9 cellular contexts compared by ENCODE assay signal in genomic region chr22:29842740-29843139, GRCh38. TPM values are rescaled to one million over a fixed set of nuclear protein-coding genes. Genes with fewer than 3 reads are reported as not detected.
A peak's percentile ranks its signal among the peaks of the same experiment; 100 is the strongest.
DNase-seq lines count a peak whose midpoint lies in the region; ATAC-seq, FAIRE-seq and TF ChIP-seq lines count a peak whose summit lies in the region.
"Had no signal": no experiment of that assay in that cellular context is flagged by ENCODE, and none has a peak within 500 bp of the region (broad histone marks: within the 10 kb centered on the region; RNA-seq: fewer than 3 reads in every experiment).

No MANE protein-coding gene starts in this region.

- FAIRE-seq in K562 (lab: Jason Lieb, UNC) = peak; percentile 64

- peaks cover 3% of the 10 kb centered on the region for H3K79me2 ChIP-seq in K562 (ENCODE audit: control insufficient read depth, insufficient read depth, low read length)

- in situ Hi-C loops in K562 (cut with MboI) = no loop called here

- H3K27ac ChIP-seq in K562 (ENCODE audit: extremely low read depth, low read depth, low read length) = no peak overlapping the region
- peak overlapping the region; percentile 5 to 58 for H3K27ac ChIP-seq in lung (ENCODE audit: low read depth in 1 of 2, low read length in 1 of 2)

- intact Hi-C loops in K562 (cut with micrococcal nuclease) = no loop called here

- H3K4me1 ChIP-seq in K562 (replicated peaks in 1 of 2; ENCODE audit: control insufficient read depth in 2 of 2, insufficient read depth in 2 of 2, low read length in 2 of 2) (peaks cover 3 to 16% of the 10 kb centered on the region in 2 experiments; a peak in 4 of 5 replicates), lung (ENCODE audit: control insufficient read depth in 2 of 2, insufficient read depth in 2 of 2, low read length in 2 of 2) (peaks cover 0 to 1% of the 10 kb centered on the region in 2 donors)

- H3K36me3 ChIP-seq in K562 (ENCODE audit: control insufficient read depth, insufficient read depth, low read length) (no peaks in the 10 kb centered on the region), lung (ENCODE audit: control insufficient read depth in 2 of 2, insufficient read depth in 2 of 2, low read length in 2 of 2) (no peaks in the 10 kb centered on the region)

- TF ChIP-seq RAD21 in K562 (CRISPR knock-in tag; conservative IDR thresholded peaks at IDR 0.05 in 1 of 2, IDR thresholded peaks at IDR 0.05 in 1 of 2) = no peak

- no peaks in the 10 kb centered on the region for H3K9me1 ChIP-seq in K562 (ENCODE audit: control insufficient read depth, insufficient read depth, low read length)

- H2AFZ ChIP-seq in K562 (ENCODE audit: low read depth, low read length) = no peak overlapping the region

- H3K4me3 ChIP-seq in AG09309 (ENCODE audit: control insufficient read depth, low read depth, low read length) (no peak overlapping the region), HFF-Myc (replicated peaks; ENCODE audit: low read depth, low read length) (no peak overlapping the region), K562 (no peak overlapping the region), lung (no peak overlapping the region)

- WGBS in K562 (ENCODE audit: insufficient coverage, low coverage, missing lambda C conversion rate) = 8% methylated on average over 2 of the region's 2 CpGs
- 59 to 89% methylated on average over 2 of the region's 2 CpGs for WGBS in lung, 2 donors

- BruUV-seq in K562 (replicated peaks; lab: Mats Ljungman, UMichigan) = no TSS peak

- CTCF ChIA-PET in K562 (lab: Yijun Ruan, JAX; ENCODE audit: low intra/inter-chr PET ratio) = no interaction called here

- POLR2A ChIA-PET in K562 (lab: Yijun Ruan, JAX) = no interaction called here

- H4K20me1 ChIP-seq in K562 (replicated peaks; ENCODE audit: control insufficient read depth, insufficient read depth, low read length) = no peaks in the 10 kb centered on the region

- H3K27me3 ChIP-seq in K562 (ENCODE audit: control insufficient read depth in 2 of 2, insufficient read depth in 2 of 2, low read length in 2 of 2) (no peaks in the 10 kb centered on the region), lung (ENCODE audit: control insufficient read depth, insufficient read depth) (no peaks in the 10 kb centered on the region)

- no peak overlapping the region for H3K9ac ChIP-seq in K562 (ENCODE audit: insufficient read depth in 1 of 2, low read depth in 2 of 2, low read length in 2 of 2)

- TF ChIP-seq POLR2A in K562 (conservative IDR thresholded peaks at IDR 0.05) = no peak
- TF ChIP-seq POLR2A in GM18505 (IDR thresholded peaks at IDR 0.05; ENCODE audit: borderline replicate concordance, extremely low read depth, insufficient read depth, insufficient read length) = no peak

- TF ChIP-seq EP300 in K562 (IDR thresholded peaks at IDR 0.05; ENCODE audit: low read length) = no peak

- H3K9me3 ChIP-seq in K562 (replicated peaks; ENCODE audit: control insufficient read depth, insufficient read depth, low read depth, low read length) (no peaks in the 10 kb centered on the region; the same call in 1 of the 2 replicates), lung (ENCODE audit: control insufficient read depth in 2 of 2, insufficient read depth in 1 of 2, low read length in 1 of 2) (peaks cover 0 to 2% of the 10 kb centered on the region in 2 donors)

- peak; percentile 58 for DNase-seq in AG09309 (ENCODE audit: low read depth)
- DNase-seq in HFF-Myc (ENCODE audit: extremely low read depth, low read depth) = peak; percentile 79
- no peak for DNase-seq in K562 (ENCODE audit: extremely low read depth in 1 of 4, low spot score in 3 of 4)
- no peak for DNase-seq in lung (ENCODE audit: low spot score)
- DNase-seq in NCI-H2227 treated with DMSO at 0.1 percent for 48 hours (lab: John Stamatoyannopoulos, UW) = no peak
- DNase-seq: DND-41 had no signal

- no peak for TF ChIP-seq CTCF in AG09309 (IDR thresholded peaks at IDR 0.05; ENCODE audit: control insufficient read depth, insufficient read depth, low read depth, low read length, missing control alignments)
- TF ChIP-seq CTCF in HFF-Myc (IDR thresholded peaks at IDR 0.05; ENCODE audit: low read depth, low read length, missing control alignments) = no peak
- no peak for TF ChIP-seq CTCF in K562 (IDR thresholded peaks at IDR 0.05 in 2 of 3, conservative IDR thresholded peaks at IDR 0.05 in 1 of 3; ENCODE audit: insufficient read depth in 2 of 3, low read depth in 1 of 3, low read length in 3 of 3)
- no peak for TF ChIP-seq CTCF in lung (IDR thresholded peaks at IDR 0.05; ENCODE audit: control extremely low read depth, extremely low read depth)

- H3K4me2 ChIP-seq in K562 (ENCODE audit: insufficient read depth, low read length) = no peak overlapping the region

- ATAC-seq in K562 (no peak), lung (ENCODE audit: insufficient read depth, low FRiP score) (no peak), HG02885 (IDR thresholded peaks at IDR 0.05; ENCODE audit: poor library complexity, unreplicated experiment) (no peak), GM18505 (IDR thresholded peaks at IDR 0.05; ENCODE audit: unreplicated experiment) (no peak), GM21367 (IDR thresholded peaks at IDR 0.05; ENCODE audit: unreplicated experiment) (no peak)

TF ChIP-seq in K562, 482 proteins besides CTCF, POLR2A, EP300 and RAD21 (continues in another document):
- TF ChIP-seq HOMEZ (CRISPR knock-in tag; IDR thresholded peaks at IDR 0.05) = no peak
- TF ChIP-seq ZNF12 (CRISPR knock-in tag; IDR thresholded peaks at IDR 0.05) = no peak
- TF ChIP-seq ZNF41 (CRISPR knock-in tag; conservative IDR thresholded peaks at IDR 0.05) = no peak
- no peak for TF ChIP-seq HDGF (IDR thresholded peaks at IDR 0.05)
- no peak for TF ChIP-seq ZBTB8A (IDR thresholded peaks at IDR 0.05; ENCODE audit: partially characterized antibody)
- no peak for TF ChIP-seq ZNF785 (CRISPR knock-in tag; IDR thresholded peaks at IDR 0.05)
- TF ChIP-seq C11orf30 (IDR thresholded peaks at IDR 0.05; ENCODE audit: low read depth) = no peak
- TF ChIP-seq KAT8 (IDR thresholded peaks at IDR 0.05; ENCODE audit: low read depth) = no peak
- no peak for TF ChIP-seq RBM15 (IDR thresholded peaks at IDR 0.05; ENCODE audit: insufficient read depth, low read length)
- TF ChIP-seq ARID1B (IDR thresholded peaks at IDR 0.05) = peak; percentile 16; the same call in 1 of the 2 replicates
- no peak for TF ChIP-seq U2AF1 (optimal IDR thresholded peaks at IDR 0.05; ENCODE audit: low read depth, low read length)
- TF ChIP-seq ZNF311 (CRISPR knock-in tag; IDR thresholded peaks at IDR 0.05) = no peak
- no peak for TF ChIP-seq ZKSCAN1 (IDR thresholded peaks at IDR 0.05; ENCODE audit: low read depth, low read length)

RNA-seq across cellular contexts. Expression of gene ASCC2, which starts 4.7 kb away (rescaled TPM):
- 87.8 and 154 TPM in 2 replicates for total RNA-seq in K562 (2011; cell fraction: chromatin; rRNA removed; ENCODE audit: low replicate concordance)
- 77.8 and 91.1 TPM in 2 replicates for total RNA-seq in K562 (2011; cell fraction: nucleolus; rRNA removed)
- 95.8 and 138 TPM in 2 replicates for total RNA-seq in K562 (2011; cell fraction: nucleoplasm; rRNA removed)
- total RNA-seq in K562 (2014; rRNA removed) = 22.9 and 33.0 TPM in 2 replicates
- 20.2 and 20.4 TPM in 2 replicates for total RNA-seq in K562 (2014; rRNA removed; fragmentation: Illumina TruSeq; extraction: Trizol)
- total RNA-seq in K562 (2015; rRNA removed; fragmentation: Illumina TruSeq; extraction: Trizol) = 26.6 and 27.3 TPM in 2 replicates
- total RNA-seq in K562 (2021) = 42.5 and 45.1 TPM in 2 replicates
- 26.8 and 34.4 TPM in 2 replicates for polyA plus RNA-seq in K562 (2011; rRNA removed)
- polyA plus RNA-seq in K562 (2011; cell fraction: cytosol; rRNA removed) = 26.4 and 36.5 TPM in 2 replicates
- 47.8 and 75.5 TPM in 2 replicates for polyA plus RNA-seq in K562 (2011; cell fraction: nucleus; rRNA removed)
- 35.6 and 43.4 TPM in 2 replicates for polyA plus RNA-seq in K562 (2012)
- 46.7 and 47.4 TPM in 2 replicates for polyA plus RNA-seq in K562 (2014; fragmentation: Illumina TruSeq; extraction: Trizol)
- 1 to 10 TPM; 4.0 TPM for polyA plus RNA-seq in K562 (2014; fragmentation: Nextera tagmentation; extraction: Ambion mirVana)
- 33.8 and 36.2 TPM in 2 replicates for polyA plus RNA-seq in K562 (2014; rRNA removed)
- polyA minus RNA-seq in K562 (2011; rRNA and poly(A)+ RNA removed) = 29.8 and 30.7 TPM in 2 replicates
- polyA minus RNA-seq in K562 (2011; cell fraction: cytosol; rRNA and poly(A)+ RNA removed) = 24.3 and 25.7 TPM in 2 replicates
- 22.9 and 27.5 TPM in 2 replicates for polyA minus RNA-seq in K562 (2011; cell fraction: nucleus; rRNA and poly(A)+ RNA removed)
- total RNA-seq in lung = 10 to 100 TPM; 38.6 to 61.6 TPM
- polyA plus RNA-seq in lung = 10 to 100 TPM; 46.5 to 60.8 TPM

RNA-seq across cellular contexts. Expression of gene MTMR3, which starts 40.2 kb away (rescaled TPM):
- 79.8 and 96.2 TPM in 2 replicates for total RNA-seq in K562 (2011; cell fraction: chromatin; rRNA removed; ENCODE audit: low replicate concordance)
- 38.5 and 45.4 TPM in 2 replicates for total RNA-seq in K562 (2011; cell fraction: nucleolus; rRNA removed)
- total RNA-seq in K562 (2011; cell fraction: nucleoplasm; rRNA removed) = 55.1 and 55.5 TPM in 2 replicates
- 5.1 and 9.0 TPM in 2 replicates for total RNA-seq in K562 (2014; rRNA removed)
- 7.1 and 8.3 TPM in 2 replicates for total RNA-seq in K562 (2014; rRNA removed; fragmentation: Illumina TruSeq; extraction: Trizol)
- total RNA-seq in K562 (2015; rRNA removed; fragmentation: Illumina TruSeq; extraction: Trizol) = 7.5 and 7.9 TPM in 2 replicates
- total RNA-seq in K562 (2021) = 12.3 and 13.6 TPM in 2 replicates
- 13.7 and 20.0 TPM in 2 replicates for polyA plus RNA-seq in K562 (2011; rRNA removed)
- 8.9 and 12.3 TPM in 2 replicates for polyA plus RNA-seq in K562 (2011; cell fraction: cytosol; rRNA removed)
- 83.6 and 87.4 TPM in 2 replicates for polyA plus RNA-seq in K562 (2011; cell fraction: nucleus; rRNA removed)
- 8.8 and 14.8 TPM in 2 replicates for polyA plus RNA-seq in K562 (2012)
- polyA plus RNA-seq in K562 (2014; fragmentation: Illumina TruSeq; extraction: Trizol) = 10.7 and 12.0 TPM in 2 replicates
- 1 to 10 TPM; 1.6 to 1.9 TPM for polyA plus RNA-seq in K562 (2014; fragmentation: Nextera tagmentation; extraction: Ambion mirVana)
- 6.9 and 8.3 TPM in 2 replicates for polyA plus RNA-seq in K562 (2014; rRNA removed)
- polyA minus RNA-seq in K562 (2011; rRNA and poly(A)+ RNA removed) = 17.3 and 19.5 TPM in 2 replicates
- 5.9 and 13.6 TPM in 2 replicates for polyA minus RNA-seq in K562 (2011; cell fraction: cytosol; rRNA and poly(A)+ RNA removed)
- 13.2 and 26.2 TPM in 2 replicates for polyA minus RNA-seq in K562 (2011; cell fraction: nucleus; rRNA and poly(A)+ RNA removed)
- 10 to 100 TPM; 50.8 to 86.0 TPM for total RNA-seq in lung
- 10 to 100 TPM; 13.6 to 31.9 TPM for polyA plus RNA-seq in lung

Comparison
In these comparisons a context has a peak if more than half of its experiments do, and no peak if none do; other contexts are left out.
1. DNase-seq: peak in AG09309 (single experiment) and HFF-Myc (single experiment); none in K562 (0 of 4), lung (single experiment) and NCI-H2227 treated with DMSO at 0.1 percent for 48 hours (single experiment).